Comparison of ENCODE assay signal across 12 cellular contexts in genomic region chr14:58898655-58899316, GRCh38.
DNase-seq lines count a peak whose midpoint lies in the region; TF ChIP-seq lines count a peak whose summit lies in the region.
"Had no signal": no experiment of that assay in that cellular context is flagged by ENCODE, and none has a peak within 500 bp of the region (broad histone marks: within the 10 kb centered on the region; RNA-seq: fewer than 3 reads in every experiment).

No MANE protein-coding gene starts in this region.

- POLR2A ChIA-PET in BJ (lab: Charles Lee) = interaction anchor here (0.6 kb wide), 1 partner anchor 427 kb away, joined by 3 read pairs; no protein-coding TSS in a partner anchor

- H3K4me1 Mint-ChIP-seq in activated T-cell treated with anti-CD3 and anti-CD28 coated beads, Interleukin-2, amount 50 U/mL, for 24 hours (ENCODE audit: low read depth) = no peaks in the 10 kb centered on the region

- H3K4me3 Mint-ChIP-seq in activated T-cell treated with anti-CD3 and anti-CD28 coated beads, Interleukin-2, amount 50 U/mL, for 24 hours = no peak overlapping the region

- no peaks in the 10 kb centered on the region for H3K36me3 Mint-ChIP-seq in activated T-cell treated with anti-CD3 and anti-CD28 coated beads, Interleukin-2, amount 50 U/mL, for 24 hours (ENCODE audit: low read depth)

- peak overlapping the region; percentile 74 for H3K27ac ChIP-seq in epithelial cell of prostate
- H3K27ac ChIP-seq in muscle layer of duodenum (ENCODE audit: low read length) = peak overlapping the region; percentile 33
- H3K27ac ChIP-seq: spleen had no signal

- H3K27me3 Mint-ChIP-seq in activated T-cell treated with anti-CD3 and anti-CD28 coated beads, Interleukin-2, amount 50 U/mL, for 24 hours = peaks cover 13% of the 10 kb centered on the region

- H3K4me3 ChIP-seq in BJ (ENCODE audit: low read depth, low read length) (no peak overlapping the region), MG63 (no peak overlapping the region), muscle layer of duodenum (ENCODE audit: low read depth in 1 of 2, low read length in 2 of 2) (no peak overlapping the region)
- H3K4me3 ChIP-seq: spleen had no signal

- TF ChIP-seq CTCF in BJ (IDR thresholded peaks at IDR 0.05; ENCODE audit: insufficient read depth, low read depth, low read length) = no peak

- peak; percentile 95 for DNase-seq in BJ (ENCODE audit: low read depth)
- DNase-seq in MG63 = peak; percentile 52
- peak; percentile 65 for DNase-seq in epithelial cell of prostate (ENCODE audit: low read depth, low spot score)
- no peak for DNase-seq in NOMO-1 treated with dmso at 0.1 percent for 144 hours (lab: John Stamatoyannopoulos, UW; ENCODE audit: unreplicated experiment)
- DNase-seq in anterior cingulate cortex (lab: John Stamatoyannopoulos, UW) = no peak
- DNase-seq in activated T-cell treated with anti-CD3 and anti-CD28 coated beads, Interleukin-2, amount 50 U/mL, for 24 hours = no peak
- DNase-seq in GOT3 (lab: John Stamatoyannopoulos, UW) = no peak
- DNase-seq: activated CD4-positive, CD25-positive, alpha-beta regulatory T cell treated with anti-CD3 and anti-CD28 coated beads, Interleukin-2, amount 50 U/mL, for 72 hours; Caco-2; RPMI8226; spleen had no signal

- H3K9me3 ChIP-seq in MG63 (no peaks in the 10 kb centered on the region; the same call in 1 of the 2 replicates), muscle layer of duodenum (ENCODE audit: control insufficient read depth in 1 of 2, low read length in 2 of 2) (no peaks in the 10 kb centered on the region)
- H3K9me3 ChIP-seq: Caco-2 had no signal

- no peaks in the 10 kb centered on the region for H3K4me1 ChIP-seq in muscle layer of duodenum (ENCODE audit: control insufficient read depth in 1 of 2, insufficient read depth in 2 of 2, low read length in 2 of 2)
- H3K4me1 ChIP-seq: Caco-2, spleen had no signal

- no peaks in the 10 kb centered on the region for H3K9me3 Mint-ChIP-seq in activated T-cell treated with anti-CD3 and anti-CD28 coated beads, Interleukin-2, amount 50 U/mL, for 24 hours

- CTCF ChIA-PET in BJ (lab: Yijun Ruan, JAX) = no interaction called here

- H3K27ac Mint-ChIP-seq in activated T-cell treated with anti-CD3 and anti-CD28 coated beads, Interleukin-2, amount 50 U/mL, for 24 hours = no peak overlapping the region

- H3K27me3 ChIP-seq in BJ (ENCODE audit: control insufficient read depth, insufficient read depth, low read length) (no peaks in the 10 kb centered on the region), MG63 (no peaks in the 10 kb centered on the region), muscle layer of duodenum (ENCODE audit: low read depth, low read length) (no peaks in the 10 kb centered on the region)
- H3K27me3 ChIP-seq: spleen had no signal

- no peaks in the 10 kb centered on the region for H3K36me3 ChIP-seq in BJ (ENCODE audit: control insufficient read depth, insufficient read depth, low read length)
- H3K36me3 ChIP-seq in MG63 = no peaks in the 10 kb centered on the region
- H3K36me3 ChIP-seq in muscle layer of duodenum (ENCODE audit: control insufficient read depth in 1 of 2, insufficient read depth in 2 of 2, low read length in 2 of 2) = no peaks in the 10 kb centered on the region
- H3K36me3 ChIP-seq: spleen had no signal

Comparison
In these comparisons a context has a peak if more than half of its experiments do, and no peak if none do; other contexts are left out.
1. DNase-seq: peak in BJ (single experiment), MG63 (single experiment) and epithelial cell of prostate (single experiment); none in NOMO-1 treated with dmso at 0.1 percent for 144 hours (single experiment), anterior cingulate cortex (0 of 58), activated T-cell treated with anti-CD3 and anti-CD28 coated beads, Interleukin-2, amount 50 U/mL, for 24 hours (single experiment) and GOT3 (single experiment).